Comparison of ENCODE assay signal across 11 cellular contexts in the genomic region with DNA sequence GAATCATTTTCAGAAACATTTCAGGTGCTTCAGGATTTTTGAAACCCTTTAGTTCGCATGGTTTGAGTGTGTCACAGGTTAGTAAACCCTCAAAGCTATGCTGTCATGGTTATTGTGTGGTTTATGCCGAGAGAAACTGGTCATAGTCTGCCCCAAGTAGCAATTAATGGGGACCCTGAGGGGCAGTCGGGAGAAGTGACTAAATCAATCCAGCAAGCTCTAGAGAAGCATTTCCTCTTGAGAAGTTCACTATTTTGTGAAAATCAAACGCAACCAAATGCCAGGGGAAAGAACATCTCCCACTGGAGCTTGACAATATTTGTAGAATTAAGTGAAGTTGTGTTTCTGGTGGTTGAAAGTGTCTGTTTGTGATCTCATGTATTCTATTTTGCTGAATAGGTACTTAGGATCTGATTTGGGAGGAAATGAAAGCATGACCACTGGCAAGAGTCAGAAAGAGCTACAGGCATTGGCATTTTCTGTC.
DNase-seq lines count a peak whose midpoint lies in the region; ATAC-seq and TF ChIP-seq lines count a peak whose summit lies in the region.
"Had no signal": no experiment of that assay in that cellular context is flagged by ENCODE, and none has a peak within 500 bp of the region (broad histone marks: within the 10 kb centered on the region; RNA-seq: fewer than 3 reads in every experiment).

No MANE protein-coding gene starts in this region.

- CTCF ChIA-PET in PC-3 (lab: Charles Lee), result no interaction called here
- CTCF ChIA-PET in A673 (lab: Charles Lee), result no interaction called here

- H4K20me1 ChIP-seq in PC-3 (ENCODE audit: low read length), result no peaks in the 10 kb centered on the region

- H3K36me3 ChIP-seq in PC-3 (ENCODE audit: low read depth, low read length) (no peaks in the 10 kb centered on the region), A673 (ENCODE audit: insufficient read depth, low read length, poor library complexity, severe bottlenecking) (no peaks in the 10 kb centered on the region)
- H3K36me3 ChIP-seq: brain microvascular endothelial cell had no signal

- no peaks in the 10 kb centered on the region for H3K9me2 ChIP-seq in PC-3 (replicated peaks; ENCODE audit: low read length)

- BruUV-seq in PC-3 (replicated peaks; lab: Mats Ljungman, UMichigan) (no TSS peak), A673 (replicated peaks; lab: Mats Ljungman, UMichigan) (no TSS peak)

- H3K27ac ChIP-seq in PC-3 (ENCODE audit: low read length), result no peak overlapping the region
- H3K27ac ChIP-seq in A673 (ENCODE audit: low read depth, low read length, poor library complexity, severe bottlenecking), result no peak overlapping the region
- H3K27ac ChIP-seq: brain microvascular endothelial cell had no signal

- H3K9me3 ChIP-seq in PC-3 (ENCODE audit: low read length), result no peaks in the 10 kb centered on the region
- H3K9me3 ChIP-seq in A673 (ENCODE audit: low read depth, low read length, poor library complexity, severe bottlenecking), result no peaks in the 10 kb centered on the region

- H3K9ac ChIP-seq in PC-3 (ENCODE audit: low read length), result no peak overlapping the region

- POLR2A ChIA-PET in PC-3 (lab: Charles Lee; ENCODE audit: unreplicated experiment) (no interaction called here), A673 (lab: Charles Lee; ENCODE audit: low non-redundant PET) (no interaction called here)

- H3F3A ChIP-seq in PC-3 (ENCODE audit: low read length, unreplicated experiment), result no peaks in the 10 kb centered on the region

- H3K4me1 ChIP-seq in PC-3 (ENCODE audit: insufficient read depth, low read length) (peaks cover 8% of the 10 kb centered on the region; the same call in 1 of the 2 replicates), A673 (ENCODE audit: insufficient read depth, low read length, poor library complexity, severe bottlenecking) (peaks cover 51% of the 10 kb centered on the region)

- H2AFZ ChIP-seq in PC-3 (ENCODE audit: low read length), result no peak overlapping the region

- H3K27me3 ChIP-seq in PC-3 (ENCODE audit: low read length) (no peaks in the 10 kb centered on the region), A673 (replicated peaks; ENCODE audit: insufficient read depth, low read depth, low read length, poor library complexity) (no peaks in the 10 kb centered on the region)
- H3K27me3 ChIP-seq: brain microvascular endothelial cell had no signal

- intact Hi-C loops in PC-3 (cut with micrococcal nuclease), result no loop called here
- intact Hi-C loops in A673 (cut with micrococcal nuclease; ENCODE audit: unreplicated experiment), result no loop called here

- no peaks in the 10 kb centered on the region for H3K79me2 ChIP-seq in PC-3 (ENCODE audit: low read length)

- H3K4me3 ChIP-seq in PC-3 (ENCODE audit: low read length) (no peak overlapping the region), A673 (ENCODE audit: low read depth, low read length, poor library complexity, severe bottlenecking) (no peak overlapping the region)

- no peak for TF ChIP-seq CTCF in PC-3 (conservative IDR thresholded peaks at IDR 0.05; ENCODE audit: low read depth, low read length)
- no peak for TF ChIP-seq CTCF in A673 (conservative IDR thresholded peaks at IDR 0.05; ENCODE audit: low read depth, low read length)

- peak; percentile 57 for DNase-seq in pons (ENCODE audit: low spot score)
- no peak for DNase-seq in PC-3
- DNase-seq in iPS-NIHi7 (ENCODE audit: extremely low spot score), result no peak
- DNase-seq in germinal center (ENCODE audit: low spot score), result no peak
- DNase-seq in A673 (ENCODE audit: low spot score), result no peak
- DNase-seq: activated CD8-positive, alpha-beta memory T cell treated with anti-CD3 and anti-CD28 coated beads for 24 hours; brain microvascular endothelial cell; GF-D8 had no signal

- ATAC-seq in GM18520 (IDR thresholded peaks at IDR 0.05; ENCODE audit: unreplicated experiment) (peak; percentile 51), GM21723 (IDR thresholded peaks at IDR 0.05; ENCODE audit: unreplicated experiment) (peak; percentile 53), HG03442 (IDR thresholded peaks at IDR 0.05; ENCODE audit: unreplicated experiment) (peak; percentile 56), PC-3 (no peak)

- H3K4me2 ChIP-seq in PC-3 (ENCODE audit: low read length), result no peak overlapping the region
